1 cellular context compared by ENCODE assay signal in genomic region chr11:44857490-44857889, GRCh38.
TF ChIP-seq lines count a peak whose summit lies in the region.

No MANE protein-coding gene starts in this region.

TF ChIP-seq in SK-N-SH treated with all-trans-retinoic acid at 6 μM for 48 hours, 23 proteins besides CTCF, POLR2A, EP300 and RAD21 (continued from another document):
- TF ChIP-seq CSRNP3 (CRISPR knock-in tag; IDR thresholded peaks at IDR 0.05) (no peak), TSHZ2 (CRISPR knock-in tag; IDR thresholded peaks at IDR 0.05) (no peak), ARNTL (CRISPR knock-in tag; IDR thresholded peaks at IDR 0.05; ENCODE audit: borderline replicate concordance, low read depth) (no peak), CSDC2 (CRISPR knock-in tag; IDR thresholded peaks at IDR 0.05) (no peak), ISL1 (CRISPR knock-in tag; IDR thresholded peaks at IDR 0.05) (no peak), OSR1 (CRISPR knock-in tag; IDR thresholded peaks at IDR 0.05) (no peak), ESRRG (CRISPR knock-in tag; IDR thresholded peaks at IDR 0.05) (no peak)
